1 cellular context compared by ENCODE assay signal in genomic region chr14:68217891-68218290, GRCh38.
TF ChIP-seq lines count a peak whose summit lies in the region.

No MANE protein-coding gene starts in this region.

TF ChIP-seq in HEK293, 187 proteins besides CTCF, POLR2A, EP300 and RAD21 (continued from another document):
- TF ChIP-seq ZBTB8A (tag by site-specific recombination; IDR thresholded peaks at IDR 0.05) (no peak), PRDM6 (tag by site-specific recombination; IDR thresholded peaks at IDR 0.05) (peak; percentile 60), PRDM2 (tag by site-specific recombination; IDR thresholded peaks at IDR 0.05; ENCODE audit: borderline replicate concordance) (no peak), ZNF16 (tag by site-specific recombination; IDR thresholded peaks at IDR 0.05; ENCODE audit: low read depth) (no peak), ZNF473 (tag by site-specific recombination; IDR thresholded peaks at IDR 0.05) (no peak)
TF ChIP-seq in HEK293: peak in this region for 2.
